1 cellular context compared by ENCODE assay signal in genomic region chr15:31325432-31325975, GRCh38.
TF ChIP-seq lines count a peak whose summit lies in the region.

No MANE protein-coding gene starts in this region.

TF ChIP-seq in GM12878, 131 proteins besides CTCF, POLR2A, EP300 and RAD21 (continued from another document):
- TF ChIP-seq, protein P1, sequence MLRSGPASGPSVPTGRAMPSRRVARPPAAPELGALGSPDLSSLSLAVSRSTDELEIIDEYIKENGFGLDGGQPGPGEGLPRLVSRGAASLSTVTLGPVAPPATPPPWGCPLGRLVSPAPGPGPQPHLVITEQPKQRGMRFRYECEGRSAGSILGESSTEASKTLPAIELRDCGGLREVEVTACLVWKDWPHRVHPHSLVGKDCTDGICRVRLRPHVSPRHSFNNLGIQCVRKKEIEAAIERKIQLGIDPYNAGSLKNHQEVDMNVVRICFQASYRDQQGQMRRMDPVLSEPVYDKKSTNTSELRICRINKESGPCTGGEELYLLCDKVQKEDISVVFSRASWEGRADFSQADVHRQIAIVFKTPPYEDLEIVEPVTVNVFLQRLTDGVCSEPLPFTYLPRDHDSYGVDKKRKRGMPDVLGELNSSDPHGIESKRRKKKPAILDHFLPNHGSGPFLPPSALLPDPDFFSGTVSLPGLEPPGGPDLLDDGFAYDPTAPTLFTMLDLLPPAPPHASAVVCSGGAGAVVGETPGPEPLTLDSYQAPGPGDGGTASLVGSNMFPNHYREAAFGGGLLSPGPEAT (IDR thresholded peaks at IDR 0.05; ENCODE audit: low read depth), result no peak
- TF ChIP-seq TBL1XR1 (IDR thresholded peaks at IDR 0.05; ENCODE audit: low read depth, low read length) (no peak), PML (IDR thresholded peaks at IDR 0.05; ENCODE audit: low read length) (peak; percentile 48; the same call in 1 of the 2 replicates), NBN (IDR thresholded peaks at IDR 0.05) (0 out of 2 replicates have a peak, but pooled peaks have one; percentile 39), MXI1 (IDR thresholded peaks at IDR 0.05; ENCODE audit: low read depth, low read length) (peak; percentile 13; the same call in 1 of the 2 replicates), KLF5 (IDR thresholded peaks at IDR 0.05; ENCODE audit: partially characterized antibody) (peak; percentile 35), EZH2 (IDR thresholded peaks at IDR 0.05; ENCODE audit: borderline replicate concordance, control insufficient read depth, low read depth, low read length) (no peak)
- TF ChIP-seq, protein P2, sequence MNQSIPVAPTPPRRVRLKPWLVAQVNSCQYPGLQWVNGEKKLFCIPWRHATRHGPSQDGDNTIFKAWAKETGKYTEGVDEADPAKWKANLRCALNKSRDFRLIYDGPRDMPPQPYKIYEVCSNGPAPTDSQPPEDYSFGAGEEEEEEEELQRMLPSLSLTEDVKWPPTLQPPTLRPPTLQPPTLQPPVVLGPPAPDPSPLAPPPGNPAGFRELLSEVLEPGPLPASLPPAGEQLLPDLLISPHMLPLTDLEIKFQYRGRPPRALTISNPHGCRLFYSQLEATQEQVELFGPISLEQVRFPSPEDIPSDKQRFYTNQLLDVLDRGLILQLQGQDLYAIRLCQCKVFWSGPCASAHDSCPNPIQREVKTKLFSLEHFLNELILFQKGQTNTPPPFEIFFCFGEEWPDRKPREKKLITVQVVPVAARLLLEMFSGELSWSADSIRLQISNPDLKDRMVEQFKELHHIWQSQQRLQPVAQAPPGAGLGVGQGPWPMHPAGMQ (IDR thresholded peaks at IDR 0.05; ENCODE audit: borderline replicate concordance), result no peak
